8 cellular contexts compared by ENCODE assay signal in the genomic region with DNA sequence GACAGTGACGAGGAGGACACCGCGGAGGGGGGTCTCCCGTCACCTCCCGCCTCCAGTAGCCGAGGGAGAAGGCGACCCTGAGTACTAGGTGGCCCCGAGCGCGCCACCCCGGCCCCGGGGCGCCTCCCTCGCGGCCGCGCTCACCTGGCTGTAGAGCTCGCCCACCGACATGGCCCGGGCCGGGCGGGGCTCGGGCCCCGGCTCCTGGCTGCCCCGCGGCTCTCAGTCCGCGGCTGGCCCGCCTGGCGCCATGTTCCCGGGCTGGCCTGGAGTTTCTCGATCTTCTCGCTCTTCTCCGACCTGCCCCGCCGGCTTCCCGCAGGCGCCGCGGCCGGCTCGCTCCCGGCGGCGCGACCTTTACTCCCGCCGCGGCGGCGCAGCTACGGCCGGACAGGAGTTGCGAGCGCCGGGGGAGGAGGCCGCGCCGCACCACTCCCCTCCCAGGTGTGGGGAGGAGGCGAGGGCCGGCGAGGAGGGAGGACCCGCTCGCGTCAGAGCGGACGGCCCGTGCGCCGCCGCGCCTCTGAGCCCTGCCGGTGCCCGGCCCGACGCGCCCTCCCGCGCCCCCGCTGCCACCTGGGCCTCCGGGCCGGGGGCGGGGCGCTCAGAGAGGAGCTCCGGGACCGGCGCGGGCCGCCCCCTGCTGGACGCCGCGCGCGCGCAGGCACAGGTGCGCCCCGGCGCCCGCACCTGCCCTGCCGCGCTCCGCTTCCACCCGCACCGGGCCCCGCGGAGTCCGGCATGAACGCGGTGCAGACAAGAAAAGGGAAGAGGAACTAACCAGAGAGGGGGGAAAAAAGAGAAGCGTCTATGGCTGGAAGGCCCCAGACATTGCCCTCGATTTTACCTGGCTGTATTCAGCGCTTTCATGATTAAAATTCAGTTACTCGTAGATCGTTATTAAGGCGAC. TPM values are rescaled to one million over a fixed set of nuclear protein-coding genes. Genes with fewer than 3 reads are reported as not detected.
DNase-seq lines count a peak whose midpoint lies in the region; ATAC-seq and TF ChIP-seq lines count a peak whose summit lies in the region.

Gene MYO5B (minus strand): TSS at position 525 of the 910 bp plus-strand sequence. CDS start 354 bp downstream, at position 171.

- H3K36me3 Mint-ChIP-seq in CD8-positive, alpha-beta T cell, result no peaks in the 10 kb centered on the region

- no peak for TF ChIP-seq CTCF in CD8-positive, alpha-beta T cell (IDR thresholded peaks at IDR 0.05)
- peak; percentile 7 for TF ChIP-seq CTCF in astrocyte of the cerebellum (IDR thresholded peaks at IDR 0.05; ENCODE audit: low read depth, low read length, missing control alignments)

- H3K4me1 ChIP-seq in CD8-positive, alpha-beta T cell (ENCODE audit: insufficient read depth, low read length), result peaks cover 11% of the 10 kb centered on the region

- in situ Hi-C loops in astrocyte of the cerebellum (cut with HindIII; ENCODE audit: low sequenced_read_pairs), result no loop called here

- intact Hi-C loops in CD8-positive, alpha-beta T cell (cut with DNase I, micrococcal nuclease), result no loop called here

- H3K27ac Mint-ChIP-seq in CD8-positive, alpha-beta T cell, result no peak within 1 kb of the TSS

- ATAC-seq in CD8-positive, alpha-beta T cell, result peak; percentile 83
- peak; percentile 81 for ATAC-seq in GM19397 (IDR thresholded peaks at IDR 0.05; ENCODE audit: unreplicated experiment)
- peak; percentile 46 for ATAC-seq in SK-N-SH treated with all-trans-retinoic acid at 6 μM for 48 hours

- H3K9me3 ChIP-seq in CD8-positive, alpha-beta T cell (ENCODE audit: low read length), result no peaks in the 10 kb centered on the region

- peaks cover 9% of the 10 kb centered on the region for H3K4me1 Mint-ChIP-seq in CD8-positive, alpha-beta T cell (ENCODE audit: low read depth)

- no peaks in the 10 kb centered on the region for H3K36me3 ChIP-seq in CD8-positive, alpha-beta T cell (ENCODE audit: insufficient read depth, low read length)

- H3K4me3 ChIP-seq in CD8-positive, alpha-beta T cell (ENCODE audit: low read depth, low read length), result peak within 1 kb of the TSS; percentile 23
- peak within 1 kb of the TSS; percentile 36 for H3K4me3 ChIP-seq in astrocyte of the cerebellum (ENCODE audit: low read depth, low read length)

- CTCF ChIA-PET in CD8-positive, alpha-beta T cell (lab: Charles Lee), result interaction anchor here (1.5 kb wide), 1 partner anchor 9 kb away, joined by 6 read pairs; no protein-coding TSS in a partner anchor

- peak within 1 kb of the TSS; percentile 56 for H3K4me3 Mint-ChIP-seq in CD8-positive, alpha-beta T cell

- no peak within 1 kb of the TSS for H3K27ac ChIP-seq in CD8-positive, alpha-beta T cell (ENCODE audit: low read depth, low read length)

- DNase-seq in CD8-positive, alpha-beta T cell, result peak; percentile 5 to 57 (median 30)
- peak; percentile 50 for DNase-seq in HK-2 (ENCODE audit: unreplicated experiment)
- DNase-seq in astrocyte of the cerebellum (ENCODE audit: low read depth), result no peak
- DNase-seq in kidney glomerular epithelial cell (lab: John Stamatoyannopoulos, UW), result peak; percentile 24
- peak; percentile 64 for DNase-seq in stimulated activated CD4-positive, alpha-beta T cell treated with anti-CD3 and anti-CD28 coated beads, Interleukin-4, amount 100 ng/mL, for 1 hour
- no peak for DNase-seq in dedifferentiated amniotic fluid mesenchymal stem cell (ENCODE audit: extremely low spot score)

- no peaks in the 10 kb centered on the region for H3K9me3 Mint-ChIP-seq in CD8-positive, alpha-beta T cell

- peaks cover 18% of the 10 kb centered on the region for H3K27me3 ChIP-seq in CD8-positive, alpha-beta T cell (ENCODE audit: insufficient read depth, low read length)

- peaks cover 55% of the 10 kb centered on the region for H3K27me3 Mint-ChIP-seq in CD8-positive, alpha-beta T cell (ENCODE audit: low read depth)

- POLR2A ChIA-PET in CD8-positive, alpha-beta T cell (lab: Charles Lee), result no interaction called here

TF ChIP-seq in SK-N-SH treated with all-trans-retinoic acid at 6 μM for 48 hours, 23 proteins besides CTCF, POLR2A, EP300 and RAD21:
- no peak for TF ChIP-seq TCF4 (CRISPR knock-in tag; IDR thresholded peaks at IDR 0.05; ENCODE audit: borderline replicate concordance)
- TF ChIP-seq ARNTL (CRISPR knock-in tag; IDR thresholded peaks at IDR 0.05; ENCODE audit: borderline replicate concordance, low read depth), result no peak
- no peak for TF ChIP-seq OSR1 (CRISPR knock-in tag; IDR thresholded peaks at IDR 0.05)
- TF ChIP-seq SNAI2 (CRISPR knock-in tag; IDR thresholded peaks at IDR 0.05), result no peak
- no peak for TF ChIP-seq RARB (CRISPR knock-in tag; IDR thresholded peaks at IDR 0.05)
- no peak for TF ChIP-seq GLIS3 (CRISPR knock-in tag; IDR thresholded peaks at IDR 0.05)
- no peak for TF ChIP-seq CSDC2 (CRISPR knock-in tag; IDR thresholded peaks at IDR 0.05)
- TF ChIP-seq PPARA (CRISPR knock-in tag; IDR thresholded peaks at IDR 0.05; ENCODE audit: borderline replicate concordance), result no peak
- TF ChIP-seq ZFP3 (CRISPR knock-in tag; IDR thresholded peaks at IDR 0.05), result no peak
- TF ChIP-seq, protein P1, sequence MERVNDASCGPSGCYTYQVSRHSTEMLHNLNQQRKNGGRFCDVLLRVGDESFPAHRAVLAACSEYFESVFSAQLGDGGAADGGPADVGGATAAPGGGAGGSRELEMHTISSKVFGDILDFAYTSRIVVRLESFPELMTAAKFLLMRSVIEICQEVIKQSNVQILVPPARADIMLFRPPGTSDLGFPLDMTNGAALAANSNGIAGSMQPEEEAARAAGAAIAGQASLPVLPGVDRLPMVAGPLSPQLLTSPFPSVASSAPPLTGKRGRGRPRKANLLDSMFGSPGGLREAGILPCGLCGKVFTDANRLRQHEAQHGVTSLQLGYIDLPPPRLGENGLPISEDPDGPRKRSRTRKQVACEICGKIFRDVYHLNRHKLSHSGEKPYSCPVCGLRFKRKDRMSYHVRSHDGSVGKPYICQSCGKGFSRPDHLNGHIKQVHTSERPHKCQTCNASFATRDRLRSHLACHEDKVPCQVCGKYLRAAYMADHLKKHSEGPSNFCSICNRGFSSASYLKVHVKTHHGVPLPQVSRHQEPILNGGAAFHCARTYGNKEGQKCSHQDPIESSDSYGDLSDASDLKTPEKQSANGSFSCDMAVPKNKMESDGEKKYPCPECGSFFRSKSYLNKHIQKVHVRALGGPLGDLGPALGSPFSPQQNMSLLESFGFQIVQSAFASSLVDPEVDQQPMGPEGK (CRISPR knock-in tag; IDR thresholded peaks at IDR 0.05; ENCODE audit: borderline replicate concordance), result no peak
- no peak for TF ChIP-seq ZNF565 (CRISPR knock-in tag; conservative IDR thresholded peaks at IDR 0.05; ENCODE audit: low read depth)
- no peak for TF ChIP-seq ZC3H10 (CRISPR knock-in tag; IDR thresholded peaks at IDR 0.05)
- TF ChIP-seq ISL1 (CRISPR knock-in tag; IDR thresholded peaks at IDR 0.05), result no peak
- no peak for TF ChIP-seq POU6F1 (CRISPR knock-in tag; IDR thresholded peaks at IDR 0.05; ENCODE audit: borderline replicate concordance, low read depth)
- TF ChIP-seq CREB5 (CRISPR knock-in tag; IDR thresholded peaks at IDR 0.05; ENCODE audit: low read depth), result no peak
- TF ChIP-seq, protein P2, sequence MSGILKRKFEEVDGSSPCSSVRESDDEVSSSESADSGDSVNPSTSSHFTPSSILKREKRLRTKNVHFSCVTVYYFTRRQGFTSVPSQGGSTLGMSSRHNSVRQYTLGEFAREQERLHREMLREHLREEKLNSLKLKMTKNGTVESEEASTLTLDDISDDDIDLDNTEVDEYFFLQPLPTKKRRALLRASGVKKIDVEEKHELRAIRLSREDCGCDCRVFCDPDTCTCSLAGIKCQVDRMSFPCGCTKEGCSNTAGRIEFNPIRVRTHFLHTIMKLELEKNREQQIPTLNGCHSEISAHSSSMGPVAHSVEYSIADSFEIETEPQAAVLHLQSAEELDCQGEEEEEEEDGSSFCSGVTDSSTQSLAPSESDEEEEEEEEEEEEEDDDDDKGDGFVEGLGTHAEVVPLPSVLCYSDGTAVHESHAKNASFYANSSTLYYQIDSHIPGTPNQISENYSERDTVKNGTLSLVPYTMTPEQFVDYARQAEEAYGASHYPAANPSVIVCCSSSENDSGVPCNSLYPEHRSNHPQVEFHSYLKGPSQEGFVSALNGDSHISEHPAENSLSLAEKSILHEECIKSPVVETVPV (CRISPR knock-in tag; IDR thresholded peaks at IDR 0.05), result no peak

RNA-seq across cellular contexts. Expression of gene MYO5B, which starts in this region (rescaled TPM):
- not detected for total RNA-seq in CD8-positive, alpha-beta T cell

Comparison
In these comparisons a context has a peak if more than half of its experiments do, and no peak if none do; other contexts are left out.
1. Peak in DNase-seq, ATAC-seq and H3K4me3 ChIP-seq in CD8-positive, alpha-beta T cell; RNA of the gene not detected or under 1 TPM.
2. DNase-seq: peak in HK-2 (single experiment), kidney glomerular epithelial cell (single experiment) and stimulated activated CD4-positive, alpha-beta T cell treated with anti-CD3 and anti-CD28 coated beads, Interleukin-4, amount 100 ng/mL, for 1 hour (single experiment); none in astrocyte of the cerebellum (single experiment) and dedifferentiated amniotic fluid mesenchymal stem cell (single experiment).
3. Peak in every context shown above with its lines, with median percentiles within 50 percentile points of each other: ATAC-seq.